In the genomic region with DNA sequence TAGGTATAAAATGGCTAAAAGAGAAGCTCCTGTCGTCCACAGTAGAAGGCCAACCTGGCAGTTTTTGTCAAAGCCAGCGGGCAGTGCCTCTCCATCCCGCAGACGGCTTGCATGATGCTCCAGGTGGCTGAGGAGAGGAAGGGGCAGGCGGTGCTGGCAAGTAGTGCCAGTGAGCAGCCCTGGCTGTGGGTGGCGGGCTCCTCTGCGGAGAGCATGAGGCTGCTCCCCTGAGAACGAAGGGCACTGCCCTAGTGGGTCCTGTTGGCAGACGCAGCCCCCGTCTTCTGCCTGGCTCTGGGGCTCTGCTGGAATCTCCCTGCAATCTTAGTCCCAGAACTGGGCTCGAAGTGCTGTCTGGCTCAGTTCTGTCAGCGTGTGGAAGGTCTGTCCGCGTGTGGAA, we compare ENCODE assay signal across 18 cellular contexts. TPM values are rescaled to one million over a fixed set of nuclear protein-coding genes. Genes with fewer than 3 reads are reported as not detected.
DNase-seq lines count a peak whose midpoint lies in the region; ATAC-seq, FAIRE-seq and TF ChIP-seq lines count a peak whose summit lies in the region.
"Had no signal": no experiment of that assay in that cellular context is flagged by ENCODE, and none has a peak within 500 bp of the region (broad histone marks: within the 10 kb centered on the region; RNA-seq: fewer than 3 reads in every experiment).

No MANE protein-coding gene starts in this region.

- no peak overlapping the region for H3K4me3 Mint-ChIP-seq in immature natural killer cell
- H3K4me3 Mint-ChIP-seq: CD14-positive monocyte; CD4-positive, alpha-beta memory T cell; HFFc6 had no signal

- H3K27ac ChIP-seq in heart left ventricle (no peak overlapping the region), RWPE2 (ENCODE audit: poor library complexity, severe bottlenecking) (no peak overlapping the region), mesenchymal stem cell (ENCODE audit: low read length, poor library complexity, severe bottlenecking) (no peak overlapping the region)
- H3K27ac ChIP-seq: BLaER1 had no signal

- no peaks in the 10 kb centered on the region for H3K27me3 ChIP-seq in heart left ventricle
- H3K27me3 ChIP-seq in RWPE2 (ENCODE audit: insufficient read depth, poor library complexity, severe bottlenecking): no peaks in the 10 kb centered on the region
- H3K27me3 ChIP-seq in mesenchymal stem cell (ENCODE audit: control insufficient read depth in 1 of 2, insufficient read depth in 1 of 2, low read length in 2 of 2): no peaks in the 10 kb centered on the region
- H3K27me3 ChIP-seq: BLaER1 had no signal

- 88 to 98% (median 97%) methylated on average over 13 to 14 of the region's 14 CpGs for WGBS in heart left ventricle, 4 donors
- WGBS in mesenchymal stem cell: 98% methylated on average over 14 of the region's 14 CpGs

- H3K4me3 ChIP-seq in heart left ventricle: no peak overlapping the region
- no peak overlapping the region for H3K4me3 ChIP-seq in RWPE2 (ENCODE audit: severe bottlenecking)
- no peak overlapping the region for H3K4me3 ChIP-seq in mesenchymal stem cell (ENCODE audit: insufficient read depth in 1 of 2, low read depth in 1 of 2, low read length in 2 of 2)
- H3K4me3 ChIP-seq: BLaER1 had no signal

- H3K14ac ChIP-seq in mesenchymal stem cell (ENCODE audit: low read length in 2 of 2): no peak overlapping the region

- no peak overlapping the region for H2BK12ac ChIP-seq in mesenchymal stem cell (ENCODE audit: low read length in 2 of 2)

- H3K4me2 ChIP-seq in mesenchymal stem cell (ENCODE audit: low read length, poor library complexity, severe bottlenecking): no peak overlapping the region
- H3K4me2 ChIP-seq: BLaER1 had no signal

- no peak overlapping the region for H3K23ac ChIP-seq in mesenchymal stem cell (ENCODE audit: low read length in 2 of 2)

- no peak for TF ChIP-seq CTCF in heart left ventricle (IDR thresholded peaks at IDR 0.05)
- no peak for TF ChIP-seq CTCF in RWPE2 (IDR thresholded peaks at IDR 0.05; ENCODE audit: poor library complexity, severe bottlenecking)

- no peak overlapping the region for H2BK15ac ChIP-seq in mesenchymal stem cell (ENCODE audit: low read depth, poor library complexity, severe bottlenecking)

- H3K36me3 ChIP-seq in heart left ventricle: peaks cover 0 to 95% (median 89%) of the 10 kb centered on the region in 9 donors
- H3K36me3 ChIP-seq in RWPE2 (ENCODE audit: low read depth): peaks cover 55% of the 10 kb centered on the region
- H3K36me3 ChIP-seq in mesenchymal stem cell (ENCODE audit: control insufficient read depth in 1 of 2, insufficient read depth in 2 of 2, low read depth in 1 of 2, low read length in 2 of 2): peaks cover 56 to 83% of the 10 kb centered on the region in 2 experiments

- peaks cover 1 to 8% (median 2%) of the 10 kb centered on the region in 3 donors for H3K27me3 Mint-ChIP-seq in immature natural killer cell (ENCODE audit: low read depth in 3 of 3)
- H3K27me3 Mint-ChIP-seq: CD4-positive, alpha-beta memory T cell had no signal

- H2BK5ac ChIP-seq in mesenchymal stem cell (ENCODE audit: low read depth, low read length, poor library complexity, severe bottlenecking): no peak overlapping the region

- no peak overlapping the region for H3K4ac ChIP-seq in mesenchymal stem cell (ENCODE audit: low read depth in 1 of 2, low read length in 2 of 2)

- no peak overlapping the region for H4K8ac ChIP-seq in mesenchymal stem cell (ENCODE audit: low read length)

- no peak for TF ChIP-seq POLR2A in heart left ventricle (IDR thresholded peaks at IDR 0.05)

- H2BK120ac ChIP-seq in mesenchymal stem cell (ENCODE audit: low read depth, low read length): no peak overlapping the region

- H2AK5ac ChIP-seq in mesenchymal stem cell (ENCODE audit: low read length, severe bottlenecking): no peak overlapping the region

- intact Hi-C loops in Right ventricle myocardium inferior (cut with DNase I) (no loop called here), heart left ventricle (cut with DNase I) (no loop called here)

- no peak overlapping the region for H3K9ac ChIP-seq in mesenchymal stem cell (ENCODE audit: low read length)
- H3K9ac ChIP-seq: BLaER1 had no signal

- peaks cover 0 to 1% of the 10 kb centered on the region in 2 donors for H3K4me1 Mint-ChIP-seq in immature natural killer cell
- H3K4me1 Mint-ChIP-seq: CD14-positive monocyte had no signal

- H2AFZ ChIP-seq in mesenchymal stem cell (ENCODE audit: low read depth, low read length): no peak overlapping the region

- H3K18ac ChIP-seq in mesenchymal stem cell (ENCODE audit: low read depth in 1 of 2, low read length in 2 of 2): no peak overlapping the region

- H3K36me3 Mint-ChIP-seq in immature natural killer cell: peaks cover 16 to 39% (median 20%) of the 10 kb centered on the region in 3 donors

- no peak for ATAC-seq in Right ventricle myocardium inferior
- no peak for ATAC-seq in heart left ventricle
- no peak for ATAC-seq in RWPE2 (ENCODE audit: low read depth)
- ATAC-seq: HCT116 had no signal

- no peaks in the 10 kb centered on the region for H3K9me3 Mint-ChIP-seq in immature natural killer cell
- H3K9me3 Mint-ChIP-seq: CD14-positive monocyte, HFFc6 had no signal

- peak; percentile 47 for DNase-seq in Right ventricle myocardium inferior (ENCODE audit: missing footprints)
- DNase-seq in heart left ventricle: no peak
- peak; percentile 55 for DNase-seq in RWPE2 (ENCODE audit: low spot score)
- no peak for DNase-seq in mesenchymal stem cell
- DNase-seq in stimulated activated CD4-positive, alpha-beta T cell treated with anti-CD3 and anti-CD28 coated beads, Interleukin-1b, Interleukin-23, amount 100 ng/mL, for 48 hours: no peak
- DNase-seq in HTR-8/SVneo (ENCODE audit: insufficient read length, low spot score): no peak
- no peak for DNase-seq in immature natural killer cell
- DNase-seq: 8988T, DMS79 treated with DMSO at 0.1 percent for 48 hours, GF-D8, GOT3, H7, HFFc6 had no signal

- H3K79me1 ChIP-seq in mesenchymal stem cell (replicated peaks; ENCODE audit: low read length, poor library complexity, severe bottlenecking): peaks cover 27% of the 10 kb centered on the region

- no peak for FAIRE-seq in HTR-8/SVneo (lab: Jason Lieb, UNC)
- FAIRE-seq: HepG2 had no signal

- H3K27ac Mint-ChIP-seq in immature natural killer cell: no peak overlapping the region
- H3K27ac Mint-ChIP-seq: CD4-positive, alpha-beta memory T cell; HFFc6 had no signal

- peak overlapping the region; percentile 19 for H4K91ac ChIP-seq in mesenchymal stem cell (ENCODE audit: low read length)

- H3K4me1 ChIP-seq in heart left ventricle (no peaks in the 10 kb centered on the region), RWPE2 (ENCODE audit: insufficient read depth, poor library complexity, severe bottlenecking) (no peaks in the 10 kb centered on the region), mesenchymal stem cell (ENCODE audit: control insufficient read depth, insufficient read depth, low read depth, low read length) (no peaks in the 10 kb centered on the region)
- H3K4me1 ChIP-seq: BLaER1 had no signal

- no peaks in the 10 kb centered on the region for H3K9me3 ChIP-seq in heart left ventricle
- no peaks in the 10 kb centered on the region for H3K9me3 ChIP-seq in RWPE2 (ENCODE audit: severe bottlenecking)
- no peaks in the 10 kb centered on the region for H3K9me3 ChIP-seq in mesenchymal stem cell (ENCODE audit: control insufficient read depth, low read length)
- H3K9me3 ChIP-seq: BLaER1 had no signal

RNA-seq across cellular contexts. Expression of a gene that starts 50.9 kb away (rescaled TPM):
- total RNA-seq in Right ventricle myocardium inferior (47.7 TPM), heart left ventricle (10 to 100 TPM; 44.9 to 91.8 (median 63.2) TPM)
- polyA plus RNA-seq in heart left ventricle (10 to 100 TPM; 38.2 to 63.8 TPM), immature natural killer cell (10 to 100 TPM; 12.1 to 42.8 (median 14.2) TPM)
- polyA plus RNA-seq in mesenchymal stem cell (2013, experiment 1 of 2): 23.9 TPM
- 22.7 TPM for polyA plus RNA-seq in mesenchymal stem cell (2013, experiment 2 of 2)

RNA-seq across cellular contexts. Expression of a gene that starts 57.4 kb away (rescaled TPM):
- total RNA-seq in Right ventricle myocardium inferior (not detected), heart left ventricle (under 1 TPM in 3 of 9 donors, not detected in 6; 0.04 to 0.67 (median 0.19) TPM)
- polyA plus RNA-seq in heart left ventricle (under 1 TPM in 1 of 2 donors, not detected in 1; 0.22 TPM), immature natural killer cell (under 1 TPM in 1 of 3 donors, not detected in 2; 0.38 TPM)
- 11.3 TPM for polyA plus RNA-seq in mesenchymal stem cell (2013, experiment 1 of 2)
- polyA plus RNA-seq in mesenchymal stem cell (2013, experiment 2 of 2): 10.9 TPM
- polyA plus RNA-seq: CD14-positive monocyte had no signal

Comparison
In these comparisons a context has a peak if more than half of its experiments do, and no peak if none do; other contexts are left out.
1. DNase-seq: peak in Right ventricle myocardium inferior (single experiment) and RWPE2 (single experiment); none in heart left ventricle (0 of 5), mesenchymal stem cell (single experiment), stimulated activated CD4-positive, alpha-beta T cell treated with anti-CD3 and anti-CD28 coated beads, Interleukin-1b, Interleukin-23, amount 100 ng/mL, for 48 hours (single experiment), HTR-8/SVneo (single experiment) and immature natural killer cell (0 of 3).